ENCODE assay signal across 28 cellular contexts in genomic region chr13:32720026-32720425, GRCh38.
DNase-seq lines count a peak whose midpoint lies in the region; ATAC-seq and TF ChIP-seq lines count a peak whose summit lies in the region.
"Had no signal": no experiment of that assay in that cellular context is flagged by ENCODE, and none has a peak within 500 bp of the region (broad histone marks: within the 10 kb centered on the region; RNA-seq: fewer than 3 reads in every experiment).

No MANE protein-coding gene starts in this region.

- ATAC-seq in GM18505 (IDR thresholded peaks at IDR 0.05; ENCODE audit: unreplicated experiment) = no peak
- no peak for ATAC-seq in GM19467 (IDR thresholded peaks at IDR 0.05; ENCODE audit: unreplicated experiment)
- ATAC-seq: A549; activated CD8-positive, alpha-beta T cell treated with anti-CD3 and anti-CD28 coated beads for 36 hours; activated naive CD4-positive, alpha-beta T cell treated with anti-CD3 and anti-CD28 coated beads, Interleukin-2, amount 50 U/mL, for 72 hours; heart right ventricle; K562; left colon; stimulated activated naive CD8-positive, alpha-beta T cell treated with anti-CD3 and anti-CD28 coated beads, Interleukin-15, amount 100 ng/mL, for 72 hours had no signal

- no TSS peak for BruUV-seq in A673 (replicated peaks; lab: Mats Ljungman, UMichigan)

- peaks cover 7% of the 10 kb centered on the region for H3K4me1 ChIP-seq in A673 (ENCODE audit: insufficient read depth, low read length, poor library complexity, severe bottlenecking)
- H3K4me1 ChIP-seq: tibial artery had no signal

- H3K27me3 ChIP-seq in A673 (replicated peaks; ENCODE audit: insufficient read depth, low read depth, low read length, poor library complexity) = no peaks in the 10 kb centered on the region
- H3K27me3 ChIP-seq: heart right ventricle, neutrophil, tibial artery had no signal

- CTCF ChIA-PET in A673 (lab: Charles Lee) = no interaction called here

- no peaks in the 10 kb centered on the region for H3K9me3 ChIP-seq in A673 (ENCODE audit: low read depth, low read length, poor library complexity, severe bottlenecking)
- H3K9me3 ChIP-seq: A549, neutrophil, tibial artery had no signal

- POLR2A ChIA-PET in A673 (lab: Charles Lee; ENCODE audit: low non-redundant PET) = no interaction called here

- DNase-seq in A673 (ENCODE audit: low spot score) (peak; percentile 60), HCEC 1CT (peak; percentile 41), dermis blood vessel endothelial cell (peak; percentile 14), fibroblast of villous mesenchyme (ENCODE audit: low read depth) (peak; percentile 55), iPS-NIHi7 (ENCODE audit: extremely low spot score) (no peak), GF-D8 (lab: John Stamatoyannopoulos, UW) (no peak)
- DNase-seq: activated CD4-positive, CD25-positive, alpha-beta regulatory T cell treated with anti-CD3 and anti-CD28 coated beads, Interleukin-2, amount 50 U/mL, for 72 hours; activated CD8-positive, alpha-beta T cell treated with anti-CD3 and anti-CD28 coated beads for 36 hours; aorta; cortex of kidney; DMS153; heart right ventricle; left colon; mesenchymal stem cell; MM.1S; NCI-H1417 treated with DMSO at 0.1 percent for 48 hours; NCI-H2081 treated with DMSO at 0.1 percent for 48 hours; NCI-H345; NCI-H774; RPMI8226; stimulated activated naive CD8-positive, alpha-beta T cell treated with anti-CD3 and anti-CD28 coated beads, Interleukin-15, amount 100 ng/mL, for 72 hours; tibial artery had no signal

- TF ChIP-seq CTCF in A673 (conservative IDR thresholded peaks at IDR 0.05; ENCODE audit: low read depth, low read length) = no peak
- TF ChIP-seq CTCF in fibroblast of villous mesenchyme (IDR thresholded peaks at IDR 0.05; ENCODE audit: insufficient read depth, low read depth, low read length) = no peak

- TF ChIP-seq POLR2A in GM18505 (IDR thresholded peaks at IDR 0.05; ENCODE audit: borderline replicate concordance, extremely low read depth, insufficient read depth, insufficient read length) = no peak

- intact Hi-C loops in A673 (cut with micrococcal nuclease; ENCODE audit: unreplicated experiment) = no loop called here

- no peak overlapping the region for H3K4me3 ChIP-seq in A673 (ENCODE audit: low read depth, low read length, poor library complexity, severe bottlenecking)
- no peak overlapping the region for H3K4me3 ChIP-seq in fibroblast of villous mesenchyme (ENCODE audit: low read depth, low read length)
- H3K4me3 ChIP-seq: A549, heart right ventricle, K562, tibial artery had no signal

- peak overlapping the region; percentile 22 for H3K27ac ChIP-seq in A673 (ENCODE audit: low read depth, low read length, poor library complexity, severe bottlenecking)
- H3K27ac ChIP-seq: A549, heart right ventricle, neutrophil, tibial artery had no signal

- H3K36me3 ChIP-seq in A673 (ENCODE audit: insufficient read depth, low read length, poor library complexity, severe bottlenecking) = peaks cover 4% of the 10 kb centered on the region
- H3K36me3 ChIP-seq: neutrophil had no signal

Comparison
In these comparisons a context has a peak if more than half of its experiments do, and no peak if none do; other contexts are left out.
1. DNase-seq: peak in A673 (single experiment), HCEC 1CT (single experiment), dermis blood vessel endothelial cell (single experiment) and fibroblast of villous mesenchyme (single experiment); none in iPS-NIHi7 (single experiment) and GF-D8 (single experiment).